In the genomic region with DNA sequence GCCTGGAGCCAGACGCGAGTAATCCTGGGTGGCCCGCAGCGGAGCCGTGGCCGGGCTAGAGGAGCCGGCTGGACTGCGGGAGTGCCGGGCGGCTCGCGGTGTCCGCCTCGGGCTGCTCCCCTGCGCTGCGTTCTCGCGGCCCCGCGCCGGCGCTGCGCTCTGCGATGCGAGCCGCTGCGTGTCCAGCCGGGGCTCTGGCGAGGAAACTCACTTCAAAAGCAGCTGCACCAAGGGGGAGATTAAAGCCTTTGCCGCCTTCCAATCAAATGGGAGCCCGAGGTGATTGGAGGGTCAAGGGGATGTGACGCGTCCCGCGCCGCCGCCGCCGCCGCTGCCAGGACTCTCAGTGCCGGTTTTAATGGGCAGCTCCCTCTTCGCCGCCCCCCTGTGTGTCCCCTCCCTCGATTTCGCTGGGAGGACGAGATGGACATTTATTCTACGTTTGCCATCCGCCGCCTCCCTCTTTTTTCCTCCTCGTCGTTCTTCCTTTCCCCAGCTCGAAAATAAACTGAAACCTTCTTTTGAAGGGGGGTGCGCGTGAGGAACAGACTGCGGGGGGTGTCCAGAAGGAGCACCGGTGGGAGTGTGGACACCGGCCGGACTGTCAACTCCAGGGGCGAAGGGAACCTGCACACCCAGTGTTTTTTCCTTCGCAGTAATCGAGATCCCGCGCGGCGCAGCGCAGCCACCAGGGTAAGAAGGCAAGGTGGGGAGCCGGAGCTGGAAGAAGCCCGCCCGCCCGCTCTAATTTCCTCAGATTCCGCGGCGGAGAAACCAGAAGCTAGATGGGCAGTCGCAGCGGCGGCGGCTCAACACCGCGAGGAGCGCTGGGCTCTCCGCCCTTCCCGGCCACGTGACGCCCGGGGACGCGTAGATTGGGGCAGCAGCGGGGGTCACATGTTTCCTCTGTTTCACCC, we compare ENCODE assay signal across 1 cellular context.
TF ChIP-seq lines count a peak whose summit lies in the region.

A gene with protein sequence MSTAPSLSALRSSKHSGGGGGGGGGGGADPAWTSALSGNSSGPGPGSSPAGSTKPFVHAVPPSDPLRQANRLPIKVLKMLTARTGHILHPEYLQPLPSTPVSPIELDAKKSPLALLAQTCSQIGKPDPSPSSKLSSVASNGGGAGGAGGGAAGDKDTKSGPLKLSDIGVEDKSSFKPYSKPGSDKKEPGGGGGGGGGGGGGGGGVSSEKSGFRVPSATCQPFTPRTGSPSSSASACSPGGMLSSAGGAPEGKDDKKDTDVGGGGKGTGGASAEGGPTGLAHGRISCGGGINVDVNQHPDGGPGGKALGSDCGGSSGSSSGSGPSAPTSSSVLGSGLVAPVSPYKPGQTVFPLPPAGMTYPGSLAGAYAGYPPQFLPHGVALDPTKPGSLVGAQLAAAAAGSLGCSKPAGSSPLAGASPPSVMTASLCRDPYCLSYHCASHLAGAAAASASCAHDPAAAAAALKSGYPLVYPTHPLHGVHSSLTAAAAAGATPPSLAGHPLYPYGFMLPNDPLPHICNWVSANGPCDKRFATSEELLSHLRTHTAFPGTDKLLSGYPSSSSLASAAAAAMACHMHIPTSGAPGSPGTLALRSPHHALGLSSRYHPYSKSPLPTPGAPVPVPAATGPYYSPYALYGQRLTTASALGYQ (minus strand): TSS at position 196 of the 917 bp plus-strand sequence. CDS start 345 bp downstream, outside the sequence.

TF ChIP-seq in H1, 55 proteins besides CTCF, POLR2A, EP300 and RAD21 (continued from another document):
- TF ChIP-seq, protein P1, sequence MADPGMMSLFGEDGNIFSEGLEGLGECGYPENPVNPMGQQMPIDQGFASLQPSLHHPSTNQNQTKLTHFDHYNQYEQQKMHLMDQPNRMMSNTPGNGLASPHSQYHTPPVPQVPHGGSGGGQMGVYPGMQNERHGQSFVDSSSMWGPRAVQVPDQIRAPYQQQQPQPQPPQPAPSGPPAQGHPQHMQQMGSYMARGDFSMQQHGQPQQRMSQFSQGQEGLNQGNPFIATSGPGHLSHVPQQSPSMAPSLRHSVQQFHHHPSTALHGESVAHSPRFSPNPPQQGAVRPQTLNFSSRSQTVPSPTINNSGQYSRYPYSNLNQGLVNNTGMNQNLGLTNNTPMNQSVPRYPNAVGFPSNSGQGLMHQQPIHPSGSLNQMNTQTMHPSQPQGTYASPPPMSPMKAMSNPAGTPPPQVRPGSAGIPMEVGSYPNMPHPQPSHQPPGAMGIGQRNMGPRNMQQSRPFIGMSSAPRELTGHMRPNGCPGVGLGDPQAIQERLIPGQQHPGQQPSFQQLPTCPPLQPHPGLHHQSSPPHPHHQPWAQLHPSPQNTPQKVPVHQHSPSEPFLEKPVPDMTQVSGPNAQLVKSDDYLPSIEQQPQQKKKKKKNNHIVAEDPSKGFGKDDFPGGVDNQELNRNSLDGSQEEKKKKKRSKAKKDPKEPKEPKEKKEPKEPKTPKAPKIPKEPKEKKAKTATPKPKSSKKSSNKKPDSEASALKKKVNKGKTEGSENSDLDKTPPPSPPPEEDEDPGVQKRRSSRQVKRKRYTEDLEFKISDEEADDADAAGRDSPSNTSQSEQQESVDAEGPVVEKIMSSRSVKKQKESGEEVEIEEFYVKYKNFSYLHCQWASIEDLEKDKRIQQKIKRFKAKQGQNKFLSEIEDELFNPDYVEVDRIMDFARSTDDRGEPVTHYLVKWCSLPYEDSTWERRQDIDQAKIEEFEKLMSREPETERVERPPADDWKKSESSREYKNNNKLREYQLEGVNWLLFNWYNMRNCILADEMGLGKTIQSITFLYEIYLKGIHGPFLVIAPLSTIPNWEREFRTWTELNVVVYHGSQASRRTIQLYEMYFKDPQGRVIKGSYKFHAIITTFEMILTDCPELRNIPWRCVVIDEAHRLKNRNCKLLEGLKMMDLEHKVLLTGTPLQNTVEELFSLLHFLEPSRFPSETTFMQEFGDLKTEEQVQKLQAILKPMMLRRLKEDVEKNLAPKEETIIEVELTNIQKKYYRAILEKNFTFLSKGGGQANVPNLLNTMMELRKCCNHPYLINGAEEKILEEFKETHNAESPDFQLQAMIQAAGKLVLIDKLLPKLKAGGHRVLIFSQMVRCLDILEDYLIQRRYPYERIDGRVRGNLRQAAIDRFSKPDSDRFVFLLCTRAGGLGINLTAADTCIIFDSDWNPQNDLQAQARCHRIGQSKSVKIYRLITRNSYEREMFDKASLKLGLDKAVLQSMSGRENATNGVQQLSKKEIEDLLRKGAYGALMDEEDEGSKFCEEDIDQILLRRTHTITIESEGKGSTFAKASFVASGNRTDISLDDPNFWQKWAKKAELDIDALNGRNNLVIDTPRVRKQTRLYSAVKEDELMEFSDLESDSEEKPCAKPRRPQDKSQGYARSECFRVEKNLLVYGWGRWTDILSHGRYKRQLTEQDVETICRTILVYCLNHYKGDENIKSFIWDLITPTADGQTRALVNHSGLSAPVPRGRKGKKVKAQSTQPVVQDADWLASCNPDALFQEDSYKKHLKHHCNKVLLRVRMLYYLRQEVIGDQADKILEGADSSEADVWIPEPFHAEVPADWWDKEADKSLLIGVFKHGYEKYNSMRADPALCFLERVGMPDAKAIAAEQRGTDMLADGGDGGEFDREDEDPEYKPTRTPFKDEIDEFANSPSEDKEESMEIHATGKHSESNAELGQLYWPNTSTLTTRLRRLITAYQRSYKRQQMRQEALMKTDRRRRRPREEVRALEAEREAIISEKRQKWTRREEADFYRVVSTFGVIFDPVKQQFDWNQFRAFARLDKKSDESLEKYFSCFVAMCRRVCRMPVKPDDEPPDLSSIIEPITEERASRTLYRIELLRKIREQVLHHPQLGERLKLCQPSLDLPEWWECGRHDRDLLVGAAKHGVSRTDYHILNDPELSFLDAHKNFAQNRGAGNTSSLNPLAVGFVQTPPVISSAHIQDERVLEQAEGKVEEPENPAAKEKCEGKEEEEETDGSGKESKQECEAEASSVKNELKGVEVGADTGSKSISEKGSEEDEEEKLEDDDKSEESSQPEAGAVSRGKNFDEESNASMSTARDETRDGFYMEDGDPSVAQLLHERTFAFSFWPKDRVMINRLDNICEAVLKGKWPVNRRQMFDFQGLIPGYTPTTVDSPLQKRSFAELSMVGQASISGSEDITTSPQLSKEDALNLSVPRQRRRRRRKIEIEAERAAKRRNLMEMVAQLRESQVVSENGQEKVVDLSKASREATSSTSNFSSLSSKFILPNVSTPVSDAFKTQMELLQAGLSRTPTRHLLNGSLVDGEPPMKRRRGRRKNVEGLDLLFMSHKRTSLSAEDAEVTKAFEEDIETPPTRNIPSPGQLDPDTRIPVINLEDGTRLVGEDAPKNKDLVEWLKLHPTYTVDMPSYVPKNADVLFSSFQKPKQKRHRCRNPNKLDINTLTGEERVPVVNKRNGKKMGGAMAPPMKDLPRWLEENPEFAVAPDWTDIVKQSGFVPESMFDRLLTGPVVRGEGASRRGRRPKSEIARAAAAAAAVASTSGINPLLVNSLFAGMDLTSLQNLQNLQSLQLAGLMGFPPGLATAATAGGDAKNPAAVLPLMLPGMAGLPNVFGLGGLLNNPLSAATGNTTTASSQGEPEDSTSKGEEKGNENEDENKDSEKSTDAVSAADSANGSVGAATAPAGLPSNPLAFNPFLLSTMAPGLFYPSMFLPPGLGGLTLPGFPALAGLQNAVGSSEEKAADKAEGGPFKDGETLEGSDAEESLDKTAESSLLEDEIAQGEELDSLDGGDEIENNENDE (IDR thresholded peaks at IDR 0.05; ENCODE audit: insufficient replicate concordance, low read length), result no peak
- no peak for TF ChIP-seq TEAD4 (IDR thresholded peaks at IDR 0.05; ENCODE audit: low read depth, low read length)
- TF ChIP-seq TBP (IDR thresholded peaks at IDR 0.05; ENCODE audit: low read depth, low read length), result peak; percentile 56; the same call in 1 of the 2 replicates
- TF ChIP-seq BRCA1 (IDR thresholded peaks at IDR 0.05; ENCODE audit: low read depth, low read length), result no peak
- TF ChIP-seq CHD1 (IDR thresholded peaks at IDR 0.05; ENCODE audit: low read depth, low read length), result no peak
